Comparison of ENCODE assay signal across 8 cellular contexts in the genomic region with DNA sequence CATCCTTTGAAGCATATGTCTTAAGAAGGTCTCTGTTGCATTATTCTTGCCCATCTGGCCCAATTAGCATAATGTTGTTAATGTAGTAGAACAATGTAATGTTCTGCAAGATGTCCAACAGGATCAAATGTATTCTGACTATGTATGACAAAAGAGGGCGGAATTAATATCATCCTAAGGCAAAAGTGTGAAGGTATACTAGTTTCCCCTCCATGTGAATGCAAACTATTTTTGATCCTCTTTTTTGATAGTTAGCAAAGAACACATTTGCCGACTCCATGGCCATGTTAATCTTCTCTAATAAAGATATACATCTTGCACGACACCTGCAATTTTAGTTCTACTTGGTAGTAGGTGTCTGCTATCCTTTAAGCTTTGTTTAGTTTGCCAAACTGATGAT.
"Had no signal": no experiment of that assay in that cellular context is flagged by ENCODE, and none has a peak within 500 bp of the region (broad histone marks: within the 10 kb centered on the region; RNA-seq: fewer than 3 reads in every experiment).

No MANE protein-coding gene starts in this region.

- H3K36me3 ChIP-seq: HAP-1 had no signal

- H3K4me3 ChIP-seq: GM23248, GM23338, HAP-1 had no signal

- H3K9me3 ChIP-seq: HAP-1 had no signal

- H3K4me1 ChIP-seq: HAP-1 had no signal

- H3K27ac ChIP-seq: GM23248 had no signal

- DNase-seq: GM23248, GOT3, H7, H9, HCEC 1CT, HFFc6 had no signal
